15 cellular contexts compared by ENCODE assay signal in the genomic region with DNA sequence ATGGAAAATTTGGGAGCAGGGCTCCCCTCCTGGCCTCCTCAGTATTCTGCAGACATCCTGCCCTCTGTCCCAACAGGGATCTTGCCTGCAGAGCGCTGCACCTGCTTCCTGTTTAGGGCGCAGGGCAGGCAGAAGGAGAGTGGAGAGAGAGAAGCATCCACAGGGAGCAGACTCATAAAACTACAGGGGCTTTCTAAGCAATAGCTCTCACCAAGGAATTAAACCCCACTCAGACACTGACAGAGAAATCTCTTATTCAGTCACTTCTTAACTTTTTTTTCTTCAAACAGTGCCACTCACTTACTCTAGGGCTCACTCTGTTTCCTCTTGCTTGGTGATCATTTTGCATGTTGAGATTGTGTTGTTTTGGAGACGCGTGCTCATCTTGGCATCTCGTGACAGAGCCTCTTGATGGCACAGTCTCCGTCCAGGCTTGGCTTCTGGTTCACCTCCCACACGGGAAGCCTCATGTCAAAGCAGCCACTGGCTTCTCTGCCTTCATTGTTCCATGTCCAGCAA.
A peak's percentile ranks its signal among the peaks of the same experiment; 100 is the strongest.
DNase-seq lines count a peak whose midpoint lies in the region; ATAC-seq, FAIRE-seq and TF ChIP-seq lines count a peak whose summit lies in the region.
"Had no signal": no experiment of that assay in that cellular context is flagged by ENCODE, and none has a peak within 500 bp of the region (broad histone marks: within the 10 kb centered on the region; RNA-seq: fewer than 3 reads in every experiment).

No MANE protein-coding gene starts in this region.

- no peaks in the 10 kb centered on the region for H3K4me1 Mint-ChIP-seq in stimulated activated memory B cell treated with anti-CD40 and anti-IgM and Interleukin-4, amounts not matched to agents 10 μg/mL and 1 μg/mL and 100 μg/mL, for 72 hours

- H3K27ac ChIP-seq in heart left ventricle: peak overlapping the region; percentile 19 to 90 (median 74)
- H3K27ac ChIP-seq: parathyroid adenoma had no signal

- H3K4me1 ChIP-seq in heart left ventricle: peaks cover 0 to 43% (median 16%) of the 10 kb centered on the region in 12 donors
- H3K4me1 ChIP-seq: parathyroid adenoma had no signal

- intact Hi-C loops in heart left ventricle (cut with DNase I): loop anchor here in 3 of 10 donors (1.0 to 5.0 kb wide), 2 partner anchors 128 to 130 kb away; no protein-coding TSS in a partner anchor

- H3K36me3 ChIP-seq in heart left ventricle: no peaks in the 10 kb centered on the region

- TF ChIP-seq CTCF in heart left ventricle (IDR thresholded peaks at IDR 0.05): no peak
- TF ChIP-seq CTCF in D721Med (IDR thresholded peaks at IDR 0.05; ENCODE audit: insufficient read depth, missing control alignments): no peak

- no peak overlapping the region for H3K27ac Mint-ChIP-seq in stimulated activated memory B cell treated with anti-CD40 and anti-IgM and Interleukin-4, amounts not matched to agents 10 μg/mL and 1 μg/mL and 100 μg/mL, for 72 hours

- H3K9me3 Mint-ChIP-seq in stimulated activated memory B cell treated with anti-CD40 and anti-IgM and Interleukin-4, amounts not matched to agents 10 μg/mL and 1 μg/mL and 100 μg/mL, for 72 hours: peaks cover 14% of the 10 kb centered on the region

- H3K27me3 ChIP-seq in heart left ventricle: no peaks in the 10 kb centered on the region

- ATAC-seq in heart left ventricle: peak in 3 of 4 donors; percentile 12 to 50 (median 39)
- ATAC-seq in stimulated activated memory B cell treated with anti-CD40 and anti-IgM and Interleukin-4, amounts not matched to agents 10 μg/mL and 1 μg/mL and 100 μg/mL, for 72 hours: no peak
- no peak for ATAC-seq in HG02852 (IDR thresholded peaks at IDR 0.05; ENCODE audit: unreplicated experiment)

- WGBS in heart left ventricle, 4 donors: 31 to 44% (median 41%) methylated on average over 7 of the region's 7 CpGs

- peaks cover 36% of the 10 kb centered on the region for H3K27me3 Mint-ChIP-seq in stimulated activated memory B cell treated with anti-CD40 and anti-IgM and Interleukin-4, amounts not matched to agents 10 μg/mL and 1 μg/mL and 100 μg/mL, for 72 hours

- H3K4me3 ChIP-seq in heart left ventricle: no peak overlapping the region

- FAIRE-seq in D721Med (lab: Jason Lieb, UNC): no peak

- DNase-seq in COR-L47 (lab: John Stamatoyannopoulos, UW) (peak; percentile 77), NCI-H146 (lab: John Stamatoyannopoulos, UW) (peak; percentile 95), NCI-H524 (lab: John Stamatoyannopoulos, UW) (peak; percentile 81 to 88), heart left ventricle (peak in 2 of 5 donors; percentile 59 to 60), D721Med (ENCODE audit: insufficient read length, low spot score) (no peak), activated T-cell treated with anti-CD3 and anti-CD28 coated beads for 4 hours (no peak)
- DNase-seq: activated CD4-positive, alpha-beta T cell treated with anti-CD3 and anti-CD28 coated beads for 4 hours; activated T-cell treated with anti-CD3 and anti-CD28 coated beads, Interleukin-2, amount 50 U/mL, for 48 hours; HCEC 1CT; Kasumi-1; NCI-H226; stimulated activated CD4-positive, alpha-beta T cell treated with anti-CD3 and anti-CD28 coated beads, Interleukin-12 subunit alpha, Interleukin-12 subunit beta, amount 100 ng/mL, for 4 hours had no signal

- no peak overlapping the region for H3K4me3 Mint-ChIP-seq in stimulated activated memory B cell treated with anti-CD40 and anti-IgM and Interleukin-4, amounts not matched to agents 10 μg/mL and 1 μg/mL and 100 μg/mL, for 72 hours

- peaks cover 0 to 14% (median 0%) of the 10 kb centered on the region in 12 donors for H3K9me3 ChIP-seq in heart left ventricle

- H3K36me3 Mint-ChIP-seq in stimulated activated memory B cell treated with anti-CD40 and anti-IgM and Interleukin-4, amounts not matched to agents 10 μg/mL and 1 μg/mL and 100 μg/mL, for 72 hours: no peaks in the 10 kb centered on the region

- no peak for TF ChIP-seq POLR2A in heart left ventricle (IDR thresholded peaks at IDR 0.05)

Comparison
In these comparisons a context has a peak if more than half of its experiments do, and no peak if none do; other contexts are left out.
1. DNase-seq: peak in COR-L47 (single experiment), NCI-H146 (single experiment) and NCI-H524 (2 of 2); none in D721Med (single experiment) and activated T-cell treated with anti-CD3 and anti-CD28 coated beads for 4 hours (single experiment).
2. ATAC-seq: peak in heart left ventricle (3 of 4); none in stimulated activated memory B cell treated with anti-CD40 and anti-IgM and Interleukin-4, amounts not matched to agents 10 μg/mL and 1 μg/mL and 100 μg/mL, for 72 hours (single experiment) and HG02852 (single experiment).